8 cellular contexts compared by ENCODE assay signal in the genomic region with DNA sequence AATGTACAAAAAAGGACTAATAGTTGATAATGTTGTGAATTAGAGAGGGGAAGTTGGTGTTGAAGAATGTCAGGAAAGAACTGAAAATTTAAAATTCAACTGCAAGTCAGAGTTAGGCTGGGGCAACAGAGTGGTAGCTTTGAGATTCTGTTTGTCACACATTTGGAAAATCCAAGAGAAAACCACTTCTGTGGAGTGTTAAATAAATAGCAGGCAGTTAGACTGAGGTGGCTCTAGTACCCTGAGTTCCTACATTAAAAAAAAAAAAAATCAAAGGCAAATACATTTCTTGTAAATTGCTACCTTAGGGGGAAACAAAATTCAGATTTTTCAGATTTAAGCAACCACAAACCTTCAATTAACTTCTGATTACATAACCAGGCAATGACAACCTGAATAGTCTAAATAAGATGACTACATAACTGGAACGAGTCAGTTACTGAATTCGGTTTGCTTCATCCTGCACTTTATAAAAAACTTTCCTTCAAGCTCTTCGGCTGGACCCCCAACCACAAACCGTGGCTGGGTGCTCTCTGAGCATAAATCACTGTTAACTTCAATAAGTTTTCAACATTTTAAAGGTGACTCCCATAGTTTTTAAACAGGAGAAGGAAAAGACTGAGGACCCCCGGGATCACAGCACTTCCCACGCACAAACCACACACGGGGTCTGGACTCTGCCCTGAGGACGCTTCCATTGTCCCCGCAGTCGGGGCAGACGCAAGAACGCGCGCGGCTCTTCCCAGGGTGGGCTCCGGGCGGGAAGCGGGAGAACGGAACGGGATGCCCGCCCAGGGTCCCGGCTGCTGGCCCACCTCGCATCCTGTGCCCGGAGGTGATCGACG. TPM values are rescaled to one million over a fixed set of nuclear protein-coding genes. Genes with fewer than 3 reads are reported as not detected.
DNase-seq lines count a peak whose midpoint lies in the region; ATAC-seq lines count a peak whose summit lies in the region.

No MANE protein-coding gene starts in this region.

- no peak for DNase-seq in activated T-cell treated with anti-CD3 and anti-CD28 coated beads, Interleukin-2, amount 50 U/mL, for 4 hours
- no peak for DNase-seq in activated T-cell treated with anti-CD3 and anti-CD28 coated beads for 4 hours
- DNase-seq in activated naive CD4-positive, alpha-beta T cell treated with anti-CD3 and anti-CD28 coated beads, Interleukin-2, amount 50 U/mL, for 72 hours (ENCODE audit: low spot score in 2 of 2), result no peak
- peak; percentile 14 for DNase-seq in iPS-NIHi7 (ENCODE audit: extremely low spot score)
- no peak for DNase-seq in posterior vena cava (ENCODE audit: low spot score)

- H3K9me3 Mint-ChIP-seq in activated T-cell treated with anti-CD3 and anti-CD28 coated beads, Interleukin-2, amount 50 U/mL, for 4 hours, result no peaks in the 10 kb centered on the region
- no peaks in the 10 kb centered on the region for H3K9me3 Mint-ChIP-seq in activated naive CD4-positive, alpha-beta T cell treated with anti-CD3 and anti-CD28 coated beads, Interleukin-2, amount 50 U/mL, for 72 hours
- H3K9me3 Mint-ChIP-seq in stimulated activated memory B cell treated with anti-CD40 and anti-IgM and Interleukin-4, amounts not matched to agents 10 μg/mL and 1 μg/mL and 100 μg/mL, for 72 hours, result no peaks in the 10 kb centered on the region

- H3K27ac Mint-ChIP-seq in activated naive CD4-positive, alpha-beta T cell treated with anti-CD3 and anti-CD28 coated beads, Interleukin-2, amount 50 U/mL, for 72 hours, result peak overlapping the region; percentile 88 to 93
- peak overlapping the region; percentile 97 for H3K27ac Mint-ChIP-seq in stimulated activated memory B cell treated with anti-CD40 and anti-IgM and Interleukin-4, amounts not matched to agents 10 μg/mL and 1 μg/mL and 100 μg/mL, for 72 hours

- no peak for ATAC-seq in activated T-cell treated with anti-CD3 and anti-CD28 coated beads, Interleukin-2, amount 50 U/mL, for 4 hours
- ATAC-seq in activated naive CD4-positive, alpha-beta T cell treated with anti-CD3 and anti-CD28 coated beads, Interleukin-2, amount 50 U/mL, for 72 hours, result no peak
- ATAC-seq in stimulated activated memory B cell treated with anti-CD40 and anti-IgM and Interleukin-4, amounts not matched to agents 10 μg/mL and 1 μg/mL and 100 μg/mL, for 72 hours, result no peak
- ATAC-seq in HG02970 (IDR thresholded peaks at IDR 0.05; ENCODE audit: low FRiP score, unreplicated experiment) (no peak), GM21825 (IDR thresholded peaks at IDR 0.05; ENCODE audit: unreplicated experiment) (no peak)

- H3K36me3 Mint-ChIP-seq in activated T-cell treated with anti-CD3 and anti-CD28 coated beads, Interleukin-2, amount 50 U/mL, for 4 hours (ENCODE audit: insufficient read depth), result peaks cover 3% of the 10 kb centered on the region
- peaks cover 8 to 11% of the 10 kb centered on the region in 2 donors for H3K36me3 Mint-ChIP-seq in activated naive CD4-positive, alpha-beta T cell treated with anti-CD3 and anti-CD28 coated beads, Interleukin-2, amount 50 U/mL, for 72 hours
- H3K36me3 Mint-ChIP-seq in stimulated activated memory B cell treated with anti-CD40 and anti-IgM and Interleukin-4, amounts not matched to agents 10 μg/mL and 1 μg/mL and 100 μg/mL, for 72 hours, result peaks cover 8% of the 10 kb centered on the region

- peak overlapping the region; percentile 94 for H3K4me3 Mint-ChIP-seq in activated T-cell treated with anti-CD3 and anti-CD28 coated beads, Interleukin-2, amount 50 U/mL, for 4 hours
- H3K4me3 Mint-ChIP-seq in stimulated activated memory B cell treated with anti-CD40 and anti-IgM and Interleukin-4, amounts not matched to agents 10 μg/mL and 1 μg/mL and 100 μg/mL, for 72 hours, result peak overlapping the region; percentile 99

- peaks cover 13% of the 10 kb centered on the region for H3K4me1 Mint-ChIP-seq in activated T-cell treated with anti-CD3 and anti-CD28 coated beads, Interleukin-2, amount 50 U/mL, for 4 hours (ENCODE audit: low read depth)
- peaks cover 7% of the 10 kb centered on the region for H3K4me1 Mint-ChIP-seq in stimulated activated memory B cell treated with anti-CD40 and anti-IgM and Interleukin-4, amounts not matched to agents 10 μg/mL and 1 μg/mL and 100 μg/mL, for 72 hours

- intact Hi-C loops in posterior vena cava (cut with DNase I), result no loop called here

- H3K27me3 Mint-ChIP-seq in activated T-cell treated with anti-CD3 and anti-CD28 coated beads, Interleukin-2, amount 50 U/mL, for 4 hours (ENCODE audit: low read depth), result no peaks in the 10 kb centered on the region
- H3K27me3 Mint-ChIP-seq in stimulated activated memory B cell treated with anti-CD40 and anti-IgM and Interleukin-4, amounts not matched to agents 10 μg/mL and 1 μg/mL and 100 μg/mL, for 72 hours, result no peaks in the 10 kb centered on the region

RNA-seq across cellular contexts. Expression of a gene that starts 0.7 kb away (rescaled TPM):
- 1 to 10 TPM; 6.2 to 8.9 (median 8.7) TPM for total RNA-seq in activated T-cell treated with anti-CD3 and anti-CD28 coated beads, Interleukin-2, amount 50 U/mL, for 4 hours
- 10 to 100 TPM in 1 of 2 donors, 1 to 10 TPM in 1; 7.9 to 12.8 TPM for total RNA-seq in activated naive CD4-positive, alpha-beta T cell treated with anti-CD3 and anti-CD28 coated beads, Interleukin-2, amount 50 U/mL, for 72 hours
- total RNA-seq in posterior vena cava, result 1 to 10 TPM; 5.5 to 7.1 TPM

RNA-seq across cellular contexts. Expression of a gene that starts 39.2 kb away (rescaled TPM):
- total RNA-seq in activated T-cell treated with anti-CD3 and anti-CD28 coated beads, Interleukin-2, amount 50 U/mL, for 4 hours, result 1 to 10 TPM; 3.6 to 7.5 (median 4.5) TPM
- total RNA-seq in activated naive CD4-positive, alpha-beta T cell treated with anti-CD3 and anti-CD28 coated beads, Interleukin-2, amount 50 U/mL, for 72 hours, result 10 to 100 TPM; 22.6 to 26.3 TPM
- total RNA-seq in posterior vena cava, result 1 to 10 TPM; 2.5 TPM
